22 cellular contexts compared by ENCODE assay signal in genomic region chr2:235756491-235756890, GRCh38.
"Had no signal": no experiment of that assay in that cellular context is flagged by ENCODE, and none has a peak within 500 bp of the region (broad histone marks: within the 10 kb centered on the region; RNA-seq: fewer than 3 reads in every experiment).

No MANE protein-coding gene starts in this region.

- H3K27ac Mint-ChIP-seq: naive thymus-derived CD4-positive, alpha-beta T cell; nephron; stimulated activated effector memory CD8-positive, alpha-beta T cell treated with anti-CD3 and anti-CD28 coated beads, Interleukin-12 subunit alpha, Interleukin-12 subunit beta, amount 100 ng/mL, for 72 hours had no signal

- DNase-seq: cortex of kidney; effector memory CD8-positive, alpha-beta T cell; kidney; left lung; mesenchymal stem cell; midbrain; naive thymus-derived CD4-positive, alpha-beta T cell; right lobe of liver; stimulated activated CD4-positive, alpha-beta T cell treated with anti-CD3 and anti-CD28 coated beads, Interleukin-12 subunit alpha, Interleukin-12 subunit beta, amount 100 ng/mL, for 4 hours; stimulated activated CD4-positive, alpha-beta T cell treated with anti-CD3 and anti-CD28 coated beads, Interleukin-1b, Interleukin-23, amount 100 ng/mL, for 48 hours; stimulated activated CD4-positive, alpha-beta T cell treated with anti-CD3 and anti-CD28 coated beads, Interleukin-4, amount 100 ng/mL, for 24 hours; stimulated activated naive CD4-positive, alpha-beta T cell treated with Interleukin-2 at 50 U/mL for 16 hours; stomach; thyroid gland had no signal

- H3K79me2 ChIP-seq: parathyroid adenoma had no signal

- H3K4me2 ChIP-seq: smooth muscle cell had no signal

- ATAC-seq: effector memory CD8-positive, alpha-beta T cell; left lung; naive thymus-derived CD4-positive, alpha-beta T cell; right lobe of liver had no signal

- H3K27ac ChIP-seq: left lung, neutrophil, parathyroid adenoma, right lobe of liver, stomach, thyroid gland, vagina had no signal

- H3K9me3 Mint-ChIP-seq: effector memory CD8-positive, alpha-beta T cell; naive thymus-derived CD4-positive, alpha-beta T cell; nephron; stimulated activated effector memory CD8-positive, alpha-beta T cell treated with anti-CD3 and anti-CD28 coated beads, Interleukin-12 subunit alpha, Interleukin-12 subunit beta, amount 100 ng/mL, for 72 hours had no signal

- H3K27me3 ChIP-seq: left lung, neutrophil, right lobe of liver, stomach, thyroid gland, vagina had no signal

- FAIRE-seq: frontal cortex, kidney had no signal

- H3K9me3 ChIP-seq: left lung, neutrophil, right lobe of liver, stomach, thyroid gland, vagina had no signal

- H3K4me1 Mint-ChIP-seq: naive thymus-derived CD4-positive, alpha-beta T cell; stimulated activated effector memory CD8-positive, alpha-beta T cell treated with anti-CD3 and anti-CD28 coated beads, Interleukin-12 subunit alpha, Interleukin-12 subunit beta, amount 100 ng/mL, for 72 hours had no signal

- H3K27me3 Mint-ChIP-seq: effector memory CD8-positive, alpha-beta T cell; progenitor cell of endocrine pancreas had no signal

- H3K4me3 ChIP-seq: left lung, right lobe of liver, smooth muscle cell, stomach, thyroid gland, vagina had no signal

- H2AFZ ChIP-seq: parathyroid adenoma had no signal

- H3K36me3 Mint-ChIP-seq: naive thymus-derived CD4-positive, alpha-beta T cell had no signal

- H3K4me3 Mint-ChIP-seq: effector memory CD8-positive, alpha-beta T cell; naive thymus-derived CD4-positive, alpha-beta T cell; nephron; stimulated activated effector memory CD8-positive, alpha-beta T cell treated with anti-CD3 and anti-CD28 coated beads, Interleukin-12 subunit alpha, Interleukin-12 subunit beta, amount 100 ng/mL, for 72 hours had no signal

- H3K4me1 ChIP-seq: left lung, parathyroid adenoma, right lobe of liver, stomach, thyroid gland, vagina had no signal

- H3K36me3 ChIP-seq: left lung, neutrophil, right lobe of liver, thyroid gland, vagina had no signal
